20 cellular contexts compared by ENCODE assay signal in the genomic region with DNA sequence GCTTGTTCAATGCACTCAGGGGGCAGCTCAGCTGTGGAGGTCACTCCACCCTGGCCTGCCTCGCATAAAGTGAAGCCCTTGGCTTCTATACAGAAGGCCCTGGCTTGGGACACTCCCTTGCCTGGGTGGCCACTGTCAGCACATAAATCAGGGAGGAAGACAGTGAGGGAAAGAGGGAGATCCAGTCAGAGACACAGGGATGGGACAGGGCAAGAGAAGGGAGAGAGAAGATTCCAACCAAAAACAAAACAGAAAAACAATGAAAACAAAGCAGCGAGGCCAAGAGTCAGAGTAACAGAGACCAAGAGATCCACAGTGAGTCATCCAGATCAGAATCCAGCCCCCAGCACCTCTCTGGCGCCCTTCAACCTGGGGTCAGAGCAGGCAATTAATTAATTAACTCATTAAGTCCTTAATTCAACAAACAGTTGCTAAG. TPM values are rescaled to one million over a fixed set of nuclear protein-coding genes. Genes with fewer than 3 reads are reported as not detected.
DNase-seq lines count a peak whose midpoint lies in the region; ATAC-seq and TF ChIP-seq lines count a peak whose summit lies in the region.
"Had no signal": no experiment of that assay in that cellular context is flagged by ENCODE, and none has a peak within 500 bp of the region (broad histone marks: within the 10 kb centered on the region; RNA-seq: fewer than 3 reads in every experiment).

No MANE protein-coding gene starts in this region.

- H3K79me2 ChIP-seq in neural progenitor cell (ENCODE audit: low read depth) = no peaks in the 10 kb centered on the region

- ATAC-seq in HG03469 (IDR thresholded peaks at IDR 0.05; ENCODE audit: unreplicated experiment) = no peak
- ATAC-seq: A549, PC-3 had no signal

- no peaks in the 10 kb centered on the region for H3K27me3 ChIP-seq in neural progenitor cell

- H3K9me3 ChIP-seq in neural progenitor cell (ENCODE audit: low read depth) = no peaks in the 10 kb centered on the region
- H3K9me3 ChIP-seq: A549, SK-N-SH had no signal

- H3K9me3 Mint-ChIP-seq in brain (no peaks in the 10 kb centered on the region), neural crest cell (no peaks in the 10 kb centered on the region), neural progenitor cell (no peaks in the 10 kb centered on the region)

- H3K27ac Mint-ChIP-seq in brain = peak overlapping the region in 3 of 5 experiments; percentile 15 to 74 (median 37)
- H3K27ac Mint-ChIP-seq in neural crest cell (ENCODE audit: unreplicated experiment) = peak overlapping the region; percentile 22
- H3K27ac Mint-ChIP-seq in neural progenitor cell = no peak overlapping the region

- TF ChIP-seq CTCF in brain (conservative IDR thresholded peaks at IDR 0.05) = no peak
- no peak for TF ChIP-seq CTCF in neural crest cell (conservative IDR thresholded peaks at IDR 0.05)
- no peak for TF ChIP-seq CTCF in neural progenitor cell (IDR thresholded peaks at IDR 0.05)

- no peaks in the 10 kb centered on the region for H4K20me1 ChIP-seq in neural progenitor cell (ENCODE audit: low read depth)

- DNase-seq in AG08395 (ENCODE audit: low spot score) = peak; percentile 61
- peak; percentile 32 for DNase-seq in GM03348 (ENCODE audit: low spot score)
- no peak for DNase-seq in neural crest cell (ENCODE audit: low read depth, low spot score)
- DNase-seq in neural progenitor cell (ENCODE audit: low spot score) = no peak
- no peak for DNase-seq in T-helper 2 cell
- DNase-seq: AML-193, HCEC 1CT, KG1, MV-4-11, NCI-H187, NCI-H2107, NCI-H2227 treated with DMSO at 0.1 percent for 48 hours, PC-3, RPMI8226, SHP77 treated with DMSO at 0.1 percent for 48 hours, SK-N-SH had no signal

- H3K4me1 ChIP-seq in neural progenitor cell = peaks cover 12% of the 10 kb centered on the region

- H3K4me3 Mint-ChIP-seq in brain (no peak overlapping the region), neural crest cell (peak overlapping the region; percentile 11), neural progenitor cell (no peak overlapping the region)

- H3K9ac ChIP-seq in neural progenitor cell = no peak overlapping the region
- H3K9ac ChIP-seq: SK-N-SH had no signal

- H3K36me3 Mint-ChIP-seq in brain (no peaks in the 10 kb centered on the region), neural crest cell (ENCODE audit: low read depth) (no peaks in the 10 kb centered on the region), neural progenitor cell (no peaks in the 10 kb centered on the region)

- no peaks in the 10 kb centered on the region for H3F3A ChIP-seq in neural progenitor cell (ENCODE audit: low read depth)

- H3K4me2 ChIP-seq in neural progenitor cell = no peak overlapping the region
- H3K4me2 ChIP-seq: A549, SK-N-SH had no signal

- no peak overlapping the region for H3K4me3 ChIP-seq in neural progenitor cell
- H3K4me3 ChIP-seq: A549 had no signal

- H2AFZ ChIP-seq in neural progenitor cell (replicated peaks) = no peak overlapping the region

- no peaks in the 10 kb centered on the region for H3K36me3 ChIP-seq in neural progenitor cell

- H3K27ac ChIP-seq in neural progenitor cell = no peak overlapping the region
- H3K27ac ChIP-seq: A549, C4-2B had no signal

- no peaks in the 10 kb centered on the region for H3K27me3 Mint-ChIP-seq in brain
- H3K27me3 Mint-ChIP-seq in neural crest cell (ENCODE audit: low read depth) = no peaks in the 10 kb centered on the region
- peaks cover 15% of the 10 kb centered on the region for H3K27me3 Mint-ChIP-seq in neural progenitor cell (ENCODE audit: insufficient read depth, low read depth)

- H3K4me1 Mint-ChIP-seq in brain (peaks cover 41% of the 10 kb centered on the region), neural crest cell (peaks cover 35% of the 10 kb centered on the region), neural progenitor cell (peaks cover 33% of the 10 kb centered on the region)

RNA-seq across cellular contexts. Expression of a gene that starts 11.7 kb away (rescaled TPM):
- 25.6 TPM for polyA plus RNA-seq in brain (ENCODE audit: insufficient read depth, low read depth, low replicate concordance)
- total RNA-seq in neural crest cell (9.5 and 9.6 TPM in 2 replicates), neural progenitor cell (ENCODE audit: low replicate concordance) (0.17 and 1.1 TPM in 2 replicates)
- total RNA-seq: PC-3 had no signal

RNA-seq across cellular contexts. Expression of a gene that starts 57.2 kb away (rescaled TPM):
- 94.2 TPM for polyA plus RNA-seq in brain (ENCODE audit: insufficient read depth, low read depth, low replicate concordance)
- total RNA-seq in neural crest cell (184 and 199 TPM in 2 replicates), neural progenitor cell (ENCODE audit: low replicate concordance) (62.2 and 147 TPM in 2 replicates)

Comparison
In these comparisons a context has a peak if more than half of its experiments do, and no peak if none do; other contexts are left out.
1. DNase-seq: peak in AG08395 (single experiment) and GM03348 (single experiment); none in neural crest cell (single experiment), neural progenitor cell (single experiment) and T-helper 2 cell (0 of 5).